Comparison of ENCODE assay signal across 9 cellular contexts in the genomic region with DNA sequence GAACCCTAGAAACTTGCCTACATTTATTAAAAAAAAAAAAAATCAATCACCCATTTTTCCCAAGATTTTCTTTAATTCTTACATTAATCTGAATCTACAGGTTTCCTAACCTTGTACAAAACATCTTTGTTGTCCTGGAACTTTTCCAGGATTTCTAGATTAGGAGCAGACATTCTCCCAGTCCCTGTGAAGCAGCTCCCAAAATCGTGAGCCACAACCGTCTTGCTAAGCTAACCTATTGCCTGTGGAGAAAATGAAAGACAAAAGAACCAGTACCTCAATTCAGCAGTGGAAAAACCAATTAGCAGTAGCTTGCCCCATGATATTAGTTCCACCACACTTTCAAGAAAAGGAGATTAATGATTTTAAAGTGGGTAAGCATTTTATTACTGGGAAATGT.
"Had no signal": no experiment of that assay in that cellular context is flagged by ENCODE, and none has a peak within 500 bp of the region (broad histone marks: within the 10 kb centered on the region; RNA-seq: fewer than 3 reads in every experiment).

No MANE protein-coding gene starts in this region.

- DNase-seq: GOT3, H7, HFFc6, IMR-90, KG1 had no signal

- H3K4me3 ChIP-seq: HAP-1, K562 had no signal

- H3K9me3 ChIP-seq: HAP-1 had no signal

- ATAC-seq: HCT116, K562 had no signal

- H3K27ac ChIP-seq: HL-60 had no signal

- H3K36me3 ChIP-seq: HAP-1 had no signal
